Comparison of ENCODE assay signal across 14 cellular contexts in genomic region chr19:2246801-2247361, GRCh38. TPM values are rescaled to one million over a fixed set of nuclear protein-coding genes. Genes with fewer than 3 reads are reported as not detected.
DNase-seq lines count a peak whose midpoint lies in the region; ATAC-seq and TF ChIP-seq lines count a peak whose summit lies in the region.
"Had no signal": no experiment of that assay in that cellular context is flagged by ENCODE, and none has a peak within 500 bp of the region (broad histone marks: within the 10 kb centered on the region; RNA-seq: fewer than 3 reads in every experiment).

No MANE protein-coding gene starts in this region.

- no peak for ATAC-seq in HG02981 (IDR thresholded peaks at IDR 0.05; ENCODE audit: unreplicated experiment)
- no peak for ATAC-seq in HG03097 (IDR thresholded peaks at IDR 0.05; ENCODE audit: low FRiP score, unreplicated experiment)
- no peak for ATAC-seq in GM18870 (IDR thresholded peaks at IDR 0.05; ENCODE audit: unreplicated experiment)

- peak; percentile 73 for DNase-seq in ELR (ENCODE audit: low read depth)
- DNase-seq in RPMI7951 (ENCODE audit: low read depth): peak; percentile 47
- peak; percentile 33 for DNase-seq in fibroblast of peridontal ligament (ENCODE audit: extremely low read depth)
- DNase-seq in nucleus accumbens (lab: John Stamatoyannopoulos, UW): peak in 35 of 56 donors; percentile 5 to 62 (median 23)
- DNase-seq in GM13976 (ENCODE audit: low spot score): no peak
- DNase-seq: activated CD4-positive, alpha-beta T cell treated with anti-CD3 and anti-CD28 coated beads, Interleukin-2, amount 10 ng/mL, durations not matched to agents 7 days and 5 days; activated gamma-delta T cell treated with Interleukin-2 at 50 U/mL for 16 hours; CD8-positive, alpha-beta memory T cell; NCI-H526; stimulated activated CD4-positive, alpha-beta T cell treated with anti-CD3 and anti-CD28 coated beads, Interleukin-2, amount 100 ng/mL, for 48 hours; stimulated activated naive CD4-positive, alpha-beta T cell treated with Interleukin-2 at 50 U/mL for 16 hours had no signal

- no peak for TF ChIP-seq CTCF in GM13976 (IDR thresholded peaks at IDR 0.05; ENCODE audit: borderline replicate concordance, control extremely low read depth, extremely low read depth, insufficient read depth, missing control alignments)

- in situ Hi-C loops in GM13976 (cut with MboI; ENCODE audit: low sequenced_read_pairs, unreplicated experiment): no loop called here

RNA-seq across cellular contexts. Expression of gene AMH, which starts 2.2 kb away (rescaled TPM):
- 0.48 TPM in 1 of 2 replicates, not detected in the other for total RNA-seq in RPMI7951 (2014; rRNA removed; shearing (Covaris generic))

RNA-seq across cellular contexts. Expression of gene JSRP1, which starts 9.3 kb away (rescaled TPM):
- not detected in 2 replicates for total RNA-seq in RPMI7951 (2014; rRNA removed; shearing (Covaris generic))

RNA-seq across cellular contexts. Expression of gene SF3A2, which starts 10.3 kb away (rescaled TPM):
- total RNA-seq in RPMI7951 (2014; rRNA removed; shearing (Covaris generic)): 18.9 and 24.7 TPM in 2 replicates

RNA-seq across cellular contexts. Expression of gene PLEKHJ1, which starts 10.8 kb away (rescaled TPM):
- 60.0 and 71.2 TPM in 2 replicates for total RNA-seq in RPMI7951 (2014; rRNA removed; shearing (Covaris generic))

RNA-seq across cellular contexts. Expression of gene PEAK3, which starts 35.1 kb away (rescaled TPM):
- 0.20 and 0.24 TPM in 2 replicates for total RNA-seq in RPMI7951 (2014; rRNA removed; shearing (Covaris generic))
- total RNA-seq: CD8-positive, alpha-beta memory T cell had no signal
